In the genomic region with DNA sequence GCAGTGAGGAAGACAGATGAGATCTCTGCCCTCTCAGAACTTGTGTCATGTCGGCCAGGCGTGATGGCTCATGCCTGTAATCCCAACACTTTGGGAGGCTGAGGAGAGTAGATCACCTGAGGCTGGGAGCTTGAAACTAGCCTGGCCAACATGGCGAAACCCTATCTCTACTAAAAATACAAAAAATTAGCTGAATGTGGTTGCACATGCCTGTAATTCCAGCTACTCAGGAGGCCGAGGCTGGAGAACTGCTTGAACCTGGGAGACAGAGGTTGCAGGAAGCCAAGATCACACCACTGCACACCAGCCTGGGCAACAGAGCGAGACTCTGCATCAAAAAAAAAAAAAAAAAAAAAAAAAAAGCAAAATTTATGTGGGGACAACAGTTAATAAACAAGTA, we compare ENCODE assay signal across 13 cellular contexts. TPM values are rescaled to one million over a fixed set of nuclear protein-coding genes. Genes with fewer than 3 reads are reported as not detected.
DNase-seq lines count a peak whose midpoint lies in the region; ATAC-seq and TF ChIP-seq lines count a peak whose summit lies in the region.
"Had no signal": no experiment of that assay in that cellular context is flagged by ENCODE, and none has a peak within 500 bp of the region (broad histone marks: within the 10 kb centered on the region; RNA-seq: fewer than 3 reads in every experiment).

No MANE protein-coding gene starts in this region.

- H3K36me3 Mint-ChIP-seq in Calu3 (ENCODE audit: insufficient read depth, unreplicated experiment) (peaks cover 4% of the 10 kb centered on the region), activated B cell treated with CpG ODN at 0.5 μM for 24 hours (ENCODE audit: low read depth) (no peaks in the 10 kb centered on the region)

- peaks cover 4% of the 10 kb centered on the region; the same call in 1 of the 2 replicates for H3K9me3 ChIP-seq in MG63

- TF ChIP-seq CTCF in Calu3 (IDR thresholded peaks at IDR 0.05; ENCODE audit: unreplicated experiment) (no peak), activated B cell treated with CpG ODN at 0.5 μM for 24 hours (IDR thresholded peaks at IDR 0.05) (no peak), GM13977 (IDR thresholded peaks at IDR 0.05; ENCODE audit: extremely low read depth, insufficient read depth, missing control alignments) (no peak)

- peak overlapping the region; percentile 78 for H3K27ac Mint-ChIP-seq in Calu3 (ENCODE audit: unreplicated experiment)
- peak overlapping the region; percentile 61 for H3K27ac Mint-ChIP-seq in activated B cell treated with CpG ODN at 0.5 μM for 24 hours

- H3K36me3 ChIP-seq in MG63, result no peaks in the 10 kb centered on the region

- ATAC-seq in HG02973 (IDR thresholded peaks at IDR 0.05; ENCODE audit: unreplicated experiment) (peak; percentile 12), activated B cell treated with CpG ODN at 0.5 μM for 24 hours (ENCODE audit: low read depth) (no peak)

- intact Hi-C loops in Calu3 (cut with micrococcal nuclease; ENCODE audit: unreplicated experiment), result loop anchor here (1.0 kb wide), 1 partner anchor 27 kb away; no protein-coding TSS in a partner anchor
- intact Hi-C loops in activated B cell treated with CpG ODN at 0.5 μM for 24 hours (cut with micrococcal nuclease), result loop anchor here (1.0 to 5.0 kb wide), 3 partner anchors 15 to 33 kb away; no protein-coding TSS in a partner anchor

- H3K9me3 Mint-ChIP-seq in Calu3 (ENCODE audit: low read depth, unreplicated experiment) (no peaks in the 10 kb centered on the region), activated B cell treated with CpG ODN at 0.5 μM for 24 hours (peaks cover 2% of the 10 kb centered on the region)
- H3K9me3 Mint-ChIP-seq: stimulated activated naive CD8-positive, alpha-beta T cell treated with anti-CD3 and anti-CD28 coated beads, Interleukin-15, amount 100 ng/mL, for 72 hours had no signal

- H3K4me1 Mint-ChIP-seq in Calu3 (ENCODE audit: low read depth, unreplicated experiment) (peaks cover 36% of the 10 kb centered on the region), activated B cell treated with CpG ODN at 0.5 μM for 24 hours (peaks cover 52% of the 10 kb centered on the region)

- BruUV-seq in Calu3 (replicated peaks; lab: Mats Ljungman, UMichigan), result no TSS peak

- no peak overlapping the region for H3K4me3 Mint-ChIP-seq in Calu3 (ENCODE audit: low read depth, unreplicated experiment)
- peak overlapping the region; percentile 32 for H3K4me3 Mint-ChIP-seq in activated B cell treated with CpG ODN at 0.5 μM for 24 hours
- H3K4me3 Mint-ChIP-seq: stimulated activated naive CD8-positive, alpha-beta T cell treated with anti-CD3 and anti-CD28 coated beads, Interleukin-15, amount 100 ng/mL, for 72 hours had no signal

- H3K27me3 Mint-ChIP-seq in Calu3 (ENCODE audit: unreplicated experiment), result no peaks in the 10 kb centered on the region
- no peaks in the 10 kb centered on the region for H3K27me3 Mint-ChIP-seq in activated B cell treated with CpG ODN at 0.5 μM for 24 hours

- CTCF ChIA-PET in Calu3 (lab: Charles Lee) (interaction anchor here (0.7 to 1.3 kb wide), 6 partner anchors 18 to 702 kb away, joined by 3 to 9 read pairs (median 4); no protein-coding TSS in a partner anchor), activated B cell treated with CpG ODN at 0.5 μM for 24 hours (lab: Charles Lee) (interaction anchor here (0.6 to 1.1 kb wide), 3 partner anchors 20 to 141 kb away, joined by 3 to 5 read pairs (median 4); no protein-coding TSS in a partner anchor)

- H3K27me3 ChIP-seq in MG63, result no peaks in the 10 kb centered on the region

- in situ Hi-C loops in GM13977 (cut with MboI; ENCODE audit: low pct_unique_long_range_greater_than_20kb, low sequenced_read_pairs, unreplicated experiment), result no loop called here

- POLR2A ChIA-PET in activated B cell treated with CpG ODN at 0.5 μM for 24 hours (lab: Charles Lee), result interaction anchor here (0.6 to 2.4 kb wide), 10 partner anchors 34 to 226 kb away, joined by 3 to 13 read pairs (median 6); partner anchors contain the start of gene RALGPS2

- no peak for DNase-seq in Calu3
- no peak for DNase-seq in activated B cell treated with CpG ODN at 0.5 μM for 24 hours
- peak; percentile 84 for DNase-seq in kidney tubule cell (ENCODE audit: low spot score)
- no peak for DNase-seq in NCI-H2107 (lab: John Stamatoyannopoulos, UW)
- DNase-seq in COLO829 (ENCODE audit: low spot score), result no peak
- DNase-seq in GM13977 (ENCODE audit: low spot score), result no peak
- DNase-seq in MG63, result no peak
- DNase-seq: activated CD8-positive, alpha-beta memory T cell treated with anti-CD3 and anti-CD28 coated beads for 24 hours; activated gamma-delta T cell; mesendoderm; NCI-H2171 treated with DMSO at 0.1 percent for 48 hours; stimulated activated naive CD8-positive, alpha-beta T cell treated with anti-CD3 and anti-CD28 coated beads, Interleukin-15, amount 100 ng/mL, for 72 hours had no signal

- H3K4me3 ChIP-seq in MG63, result no peak overlapping the region

RNA-seq across cellular contexts. Expression of gene RALGPS2, which starts 40.9 kb away (rescaled TPM):
- 47.6 and 50.8 TPM in 2 replicates for total RNA-seq in Calu3 (2022)
- 171 and 207 TPM in 2 replicates for total RNA-seq in activated B cell treated with CpG ODN at 0.5 μM for 24 hours
- total RNA-seq in MG63 (2014; rRNA removed; shearing (Covaris generic); ENCODE audit: low replicate concordance), result 63.0 and 119 TPM in 2 replicates
